ENCODE assay signal across 30 cellular contexts in the genomic region with DNA sequence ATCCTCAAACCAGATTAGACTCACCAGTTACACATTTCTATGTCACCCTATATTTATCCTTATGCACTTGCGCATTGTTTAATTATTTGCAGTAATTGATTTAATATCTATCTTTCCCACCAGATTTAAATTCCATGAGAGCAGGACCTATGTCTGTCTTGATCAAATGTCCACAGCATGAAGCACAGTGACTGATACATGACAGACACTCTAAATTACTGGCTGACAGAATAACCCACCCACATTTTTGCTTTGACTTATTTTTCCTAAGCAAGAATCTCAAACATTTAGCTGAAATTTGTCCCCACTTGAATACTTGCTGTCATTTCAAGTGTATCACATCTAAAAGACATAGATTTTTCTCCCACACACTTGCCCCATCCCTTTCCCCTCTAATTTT. TPM values are rescaled to one million over a fixed set of nuclear protein-coding genes. Genes with fewer than 3 reads are reported as not detected.
DNase-seq lines count a peak whose midpoint lies in the region; TF ChIP-seq lines count a peak whose summit lies in the region.
"Had no signal": no experiment of that assay in that cellular context is flagged by ENCODE, and none has a peak within 500 bp of the region (broad histone marks: within the 10 kb centered on the region; RNA-seq: fewer than 3 reads in every experiment).

No MANE protein-coding gene starts in this region.

- H3K4me3 ChIP-seq in effector memory CD4-positive, alpha-beta T cell (ENCODE audit: insufficient read depth, low read depth, low read length, poor library complexity, severe bottlenecking) = no peak overlapping the region
- H3K4me3 ChIP-seq: BLaER1, heart left ventricle, left ventricle myocardium inferior, MG63, prostate gland, transverse colon had no signal

- H3K4me1 Mint-ChIP-seq in activated naive CD8-positive, alpha-beta T cell (ENCODE audit: low read depth) = peaks cover 58% of the 10 kb centered on the region
- H3K4me1 Mint-ChIP-seq in activated naive CD8-positive, alpha-beta T cell treated with anti-CD3 and anti-CD28 coated beads for 36 hours = peaks cover 40% of the 10 kb centered on the region
- H3K4me1 Mint-ChIP-seq in IgD-negative memory B cell (peaks cover 35 to 69% (median 54%) of the 10 kb centered on the region in 3 donors), type B pancreatic cell (ENCODE audit: unreplicated experiment) (no peaks in the 10 kb centered on the region)
- H3K4me1 Mint-ChIP-seq: H9 had no signal

- peaks cover 17% of the 10 kb centered on the region for H3K36me3 ChIP-seq in effector memory CD4-positive, alpha-beta T cell (ENCODE audit: control insufficient read depth, insufficient read depth, low read length)
- H3K36me3 ChIP-seq: BLaER1, heart left ventricle, left ventricle myocardium inferior, MG63, prostate gland, transverse colon had no signal

- H3K4me3 Mint-ChIP-seq in activated naive CD8-positive, alpha-beta T cell = peak overlapping the region; percentile 14
- no peak overlapping the region for H3K4me3 Mint-ChIP-seq in activated naive CD8-positive, alpha-beta T cell treated with anti-CD3 and anti-CD28 coated beads for 36 hours
- peak overlapping the region in 1 of 4 donors; percentile 65 for H3K4me3 Mint-ChIP-seq in IgD-negative memory B cell
- peak overlapping the region; percentile 0 for H3K4me3 Mint-ChIP-seq in type B pancreatic cell
- H3K4me3 Mint-ChIP-seq: H9; T-helper 2 cell treated with Interferon-gamma antibody and Interleukin-4, amounts not matched to agents 5 μg/mL and 100 μg/mL, for 36 hours had no signal

- peaks cover 21% of the 10 kb centered on the region for H3K4me1 ChIP-seq in effector memory CD4-positive, alpha-beta T cell (ENCODE audit: control insufficient read depth, insufficient read depth, low read length, poor library complexity, severe bottlenecking)
- H3K4me1 ChIP-seq: BLaER1, left ventricle myocardium inferior, prostate gland, transverse colon had no signal

- H3K36me3 Mint-ChIP-seq in activated naive CD8-positive, alpha-beta T cell = peaks cover 37% of the 10 kb centered on the region
- peaks cover 34% of the 10 kb centered on the region for H3K36me3 Mint-ChIP-seq in activated naive CD8-positive, alpha-beta T cell treated with anti-CD3 and anti-CD28 coated beads for 36 hours
- H3K36me3 Mint-ChIP-seq in IgD-negative memory B cell (peaks cover 16% of the 10 kb centered on the region), type B pancreatic cell (no peaks in the 10 kb centered on the region)

- peaks cover 10% of the 10 kb centered on the region for H3K9me3 ChIP-seq in effector memory CD4-positive, alpha-beta T cell (ENCODE audit: control insufficient read depth, low read length)
- H3K9me3 ChIP-seq: prostate gland, transverse colon had no signal

- H3K27me3 ChIP-seq in effector memory CD4-positive, alpha-beta T cell (replicated peaks; ENCODE audit: control insufficient read depth, insufficient read depth, low read length, poor library complexity, severe bottlenecking) = no peaks in the 10 kb centered on the region
- H3K27me3 ChIP-seq: BLaER1, MG63, transverse colon had no signal

- peak overlapping the region; percentile 30 for H3K27ac Mint-ChIP-seq in activated naive CD8-positive, alpha-beta T cell
- no peak overlapping the region for H3K27ac Mint-ChIP-seq in activated naive CD8-positive, alpha-beta T cell treated with anti-CD3 and anti-CD28 coated beads for 36 hours
- H3K27ac Mint-ChIP-seq in IgD-negative memory B cell = peak overlapping the region in 2 of 3 donors; percentile 0 to 56
- peak overlapping the region; percentile 12 for H3K27ac Mint-ChIP-seq in type B pancreatic cell
- H3K27ac Mint-ChIP-seq: T-helper 2 cell treated with Interferon-gamma antibody and Interleukin-4, amounts not matched to agents 5 μg/mL and 100 μg/mL, for 36 hours had no signal

- H3K9me3 Mint-ChIP-seq in activated naive CD8-positive, alpha-beta T cell (ENCODE audit: low read depth) = peaks cover 15% of the 10 kb centered on the region
- peaks cover 18% of the 10 kb centered on the region for H3K9me3 Mint-ChIP-seq in activated naive CD8-positive, alpha-beta T cell treated with anti-CD3 and anti-CD28 coated beads for 36 hours
- H3K9me3 Mint-ChIP-seq in IgD-negative memory B cell (peaks cover 6 to 16% (median 14%) of the 10 kb centered on the region in 3 donors), type B pancreatic cell (peaks cover 7% of the 10 kb centered on the region)

- peak overlapping the region; percentile 29 for H3K27ac ChIP-seq in effector memory CD4-positive, alpha-beta T cell (ENCODE audit: insufficient read depth, low read length, poor library complexity, severe bottlenecking)
- H3K27ac ChIP-seq: BLaER1, left ventricle myocardium inferior, prostate gland, transverse colon had no signal

- DNase-seq in activated naive CD8-positive, alpha-beta T cell treated with anti-CD3 and anti-CD28 coated beads for 36 hours = no peak
- DNase-seq in effector memory CD4-positive, alpha-beta T cell = no peak
- no peak for DNase-seq in type B pancreatic cell (ENCODE audit: extremely low spot score, unreplicated experiment)
- DNase-seq in OCI-M2 (lab: John Stamatoyannopoulos, UW; ENCODE audit: unreplicated experiment) = no peak
- no peak for DNase-seq in effector CD8-positive, alpha-beta T cell (lab: John Stamatoyannopoulos, UW)
- DNase-seq: activated CD4-positive, alpha-beta T cell treated with anti-CD3 and anti-CD28 coated beads for 4 hours; caudate nucleus; foreskin melanocyte; H9; heart left ventricle; KG1; left ventricle myocardium inferior; mesendoderm; MG63; NCI-H1105; NCI-H187; NCI-H524 treated with DMSO at 0.1 percent for 48 hours; nucleus accumbens; PC-3; stimulated activated CD4-positive, alpha-beta T cell treated with anti-CD3 and anti-CD28 coated beads, Interleukin-12 subunit alpha, Interleukin-12 subunit beta, amount 100 ng/mL, for 4 hours; stimulated activated CD4-positive, alpha-beta T cell treated with anti-CD3 and anti-CD28 coated beads, Interleukin-2, amount 100 ng/mL, for 48 hours; transverse colon had no signal

- TF ChIP-seq CTCF in type B pancreatic cell (conservative IDR thresholded peaks at IDR 0.05) = no peak

- no peaks in the 10 kb centered on the region for H3K27me3 Mint-ChIP-seq in activated naive CD8-positive, alpha-beta T cell
- H3K27me3 Mint-ChIP-seq in activated naive CD8-positive, alpha-beta T cell treated with anti-CD3 and anti-CD28 coated beads for 36 hours = no peaks in the 10 kb centered on the region
- peaks cover 1% of the 10 kb centered on the region for H3K27me3 Mint-ChIP-seq in IgD-negative memory B cell
- H3K27me3 Mint-ChIP-seq in type B pancreatic cell = no peaks in the 10 kb centered on the region

RNA-seq across cellular contexts. Expression of gene CD200R1, which starts 7.5 kb away (rescaled TPM):
- 1 to 10 TPM; 1.4 to 1.8 TPM for total RNA-seq in activated naive CD8-positive, alpha-beta T cell treated with anti-CD3 and anti-CD28 coated beads for 36 hours
- polyA plus RNA-seq in IgD-negative memory B cell = 8.5 TPM
- 2.1 and 4.5 TPM in 2 replicates for total RNA-seq in type B pancreatic cell (ENCODE audit: low replicate concordance)
- total RNA-seq: G401, H9, myocyte, PC-3 had no signal
- polyA plus RNA-seq: AG04450 had no signal

RNA-seq across cellular contexts. Expression of gene GTPBP8, which starts 23.4 kb away (rescaled TPM):
- total RNA-seq in activated naive CD8-positive, alpha-beta T cell treated with anti-CD3 and anti-CD28 coated beads for 36 hours = 10 to 100 TPM; 26.6 to 31.6 TPM
- polyA plus RNA-seq in IgD-negative memory B cell = 18.8 TPM
- total RNA-seq in type B pancreatic cell (ENCODE audit: low replicate concordance) = 20.3 and 25.9 TPM in 2 replicates
